8 cellular contexts compared by ENCODE assay signal in genomic region chr5:57302164-57302563, GRCh38.
DNase-seq lines count a peak whose midpoint lies in the region; ATAC-seq and TF ChIP-seq lines count a peak whose summit lies in the region.

No MANE protein-coding gene starts in this region.

- no peaks in the 10 kb centered on the region for H3K9me3 ChIP-seq in adrenal gland (replicated peaks in 1 of 3)

- peaks cover 0 to 6% of the 10 kb centered on the region in 2 donors for H3K4me1 ChIP-seq in adrenal gland (replicated peaks in 1 of 2)

- WGBS in adrenal gland, 4 donors = 66 to 68% (median 68%) methylated on average over 6 of the region's 6 CpGs

- H3K27me3 ChIP-seq in adrenal gland = no peaks in the 10 kb centered on the region

- no peaks in the 10 kb centered on the region for H3K36me3 ChIP-seq in adrenal gland (replicated peaks in 1 of 2)

- H3K4me3 ChIP-seq in adrenal gland = no peak overlapping the region

- intact Hi-C loops in adrenal gland (cut with DNase I) = loop anchor here in 1 of 2 donors (5.0 to 10.0 kb wide), 2 partner anchors 130 to 473 kb away; no protein-coding TSS in a partner anchor

- ATAC-seq in HG02852 (IDR thresholded peaks at IDR 0.05; ENCODE audit: unreplicated experiment) = no peak

- DNase-seq in NCI-H524 (lab: John Stamatoyannopoulos, UW) (peak; percentile 9 to 40), NCI-H524 treated with DMSO at 0.1 percent for 48 hours (lab: John Stamatoyannopoulos, UW) (no peak), LoVo (ENCODE audit: low spot score) (peak; percentile 89), adrenal gland (peak in 4 of 7 donors; percentile 7 to 57 (median 26)), SKM-1 (lab: John Stamatoyannopoulos, UW; ENCODE audit: unreplicated experiment) (no peak), NCI-H2171 (lab: John Stamatoyannopoulos, UW) (no peak)
- DNase-seq in stimulated activated CD4-positive, alpha-beta T cell treated with anti-CD3 and anti-CD28 coated beads, Interleukin-2, amount 100 ng/mL, for 4 hours (ENCODE audit: low read depth) = peak; percentile 22

- H3K27ac ChIP-seq in adrenal gland = no peak overlapping the region

- TF ChIP-seq POLR2A in adrenal gland (IDR thresholded peaks at IDR 0.05) = no peak

- TF ChIP-seq CTCF in adrenal gland (IDR thresholded peaks at IDR 0.05) = no peak

Comparison
In these comparisons a context has a peak if more than half of its experiments do, and no peak if none do; other contexts are left out.
1. DNase-seq: peak in NCI-H524 (2 of 2), LoVo (single experiment), adrenal gland (4 of 7) and stimulated activated CD4-positive, alpha-beta T cell treated with anti-CD3 and anti-CD28 coated beads, Interleukin-2, amount 100 ng/mL, for 4 hours (single experiment); none in NCI-H524 treated with DMSO at 0.1 percent for 48 hours (single experiment), SKM-1 (single experiment) and NCI-H2171 (single experiment).